8 cellular contexts compared by ENCODE assay signal in the genomic region with DNA sequence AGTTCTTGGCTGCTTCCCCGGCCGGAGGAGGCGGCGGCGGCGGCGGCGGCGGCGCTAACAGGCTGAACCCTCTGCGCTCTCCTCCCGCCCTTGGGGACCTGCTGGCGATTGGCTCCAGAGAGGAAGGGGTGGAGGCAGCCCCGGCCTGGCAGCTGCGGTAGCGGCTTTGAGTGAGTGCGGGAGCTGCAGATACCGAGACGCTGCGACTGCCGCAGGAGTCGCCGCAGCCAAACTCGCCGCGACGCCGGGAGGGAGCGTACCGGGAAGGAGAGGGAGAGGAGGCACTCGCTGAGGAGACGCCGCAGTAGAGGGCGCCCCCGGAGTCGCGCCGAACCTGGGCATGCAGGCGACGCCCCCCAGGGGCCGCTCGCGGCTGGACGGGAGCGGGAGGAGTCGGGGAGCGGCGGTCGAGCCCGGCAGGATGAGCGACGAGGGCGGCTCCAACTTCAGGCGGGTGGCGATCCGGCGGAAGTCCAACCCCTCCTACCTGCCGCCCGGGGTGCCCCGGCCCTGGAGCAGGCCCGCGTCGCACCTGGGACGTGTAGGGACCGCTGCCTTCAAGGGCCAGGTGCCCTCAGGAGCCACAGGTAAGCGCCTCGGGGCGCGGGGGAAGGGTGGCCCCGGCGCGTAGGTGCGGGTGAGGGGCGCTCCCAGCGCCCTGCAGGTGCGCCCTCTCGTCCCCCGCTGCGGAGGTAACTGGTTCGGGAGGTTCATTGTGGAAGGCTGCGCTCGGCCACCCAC. TPM values are rescaled to one million over a fixed set of nuclear protein-coding genes. Genes with fewer than 3 reads are reported as not detected.
DNase-seq lines count a peak whose midpoint lies in the region; ATAC-seq, FAIRE-seq and TF ChIP-seq lines count a peak whose summit lies in the region.

Gene FGD4, plus strand, starts transcription at position 186 of the 741 bp plus-strand sequence.

- FAIRE-seq in GM18507 (lab: Jason Lieb, UNC) (no peak), bronchial epithelial cell (lab: Jason Lieb, UNC) (no peak)

- H3K27me3 ChIP-seq in A673 (replicated peaks; ENCODE audit: insufficient read depth, low read depth, low read length, poor library complexity) (peaks cover 9% of the 10 kb centered on the region), bronchial epithelial cell (ENCODE audit: control insufficient read depth, insufficient read depth, low read length) (no peaks in the 10 kb centered on the region), iPS-18a (ENCODE audit: control insufficient read depth, insufficient read depth, low read length) (peaks cover 7% of the 10 kb centered on the region)

- peak; percentile 70 for TF ChIP-seq CTCF in A673 (conservative IDR thresholded peaks at IDR 0.05; ENCODE audit: low read depth, low read length)
- peak; percentile 63 for TF ChIP-seq CTCF in bronchial epithelial cell (IDR thresholded peaks at IDR 0.05; ENCODE audit: insufficient read depth, low read length, severe bottlenecking)

- POLR2A ChIA-PET in A673 (lab: Charles Lee; ENCODE audit: low non-redundant PET), result interaction anchor here (0.6 kb wide), 3 partner anchors 8 to 269 kb away, joined by 3 to 4 read pairs (median 3); no protein-coding TSS in a partner anchor

- DNase-seq in A673 (ENCODE audit: low spot score) (peak; percentile 91), GM18507 (ENCODE audit: extremely low spot score, insufficient read length, low read depth) (peak; percentile 54), NCI-H146 (lab: John Stamatoyannopoulos, UW) (peak; percentile 96), T-helper 1 cell (peak in 4 of 5 donors; percentile 14 to 77 (median 32)), bronchial epithelial cell (ENCODE audit: low read depth) (peak; percentile 79), sciatic nerve (ENCODE audit: low spot score) (peak; percentile 86)

- intact Hi-C loops in A673 (cut with micrococcal nuclease; ENCODE audit: unreplicated experiment) (no loop called here), sciatic nerve (cut with DNase I) (no loop called here)

- CTCF ChIA-PET in A673 (lab: Charles Lee), result interaction anchor here (0.6 kb wide), 1 partner anchor 1990 kb away, joined by 9 read pairs; no protein-coding TSS in a partner anchor

- no TSS peak for BruUV-seq in A673 (replicated peaks; lab: Mats Ljungman, UMichigan)

- peak within 1 kb of the TSS; percentile 65 for H3K4me3 ChIP-seq in A673 (ENCODE audit: low read depth, low read length, poor library complexity, severe bottlenecking)
- peak within 1 kb of the TSS; percentile 95 for H3K4me3 ChIP-seq in bronchial epithelial cell (ENCODE audit: low read depth, low read length)
- peak within 1 kb of the TSS; percentile 81 for H3K4me3 ChIP-seq in iPS-18a (ENCODE audit: low read length)

- H3K4me1 ChIP-seq in A673 (ENCODE audit: insufficient read depth, low read length, poor library complexity, severe bottlenecking), result peaks cover 12% of the 10 kb centered on the region
- H3K4me1 ChIP-seq in iPS-18a (ENCODE audit: control insufficient read depth, low read depth, low read length), result peaks cover 26% of the 10 kb centered on the region

- peak within 1 kb of the TSS; percentile 74 for H3K9ac ChIP-seq in iPS-18a (ENCODE audit: low read length)

- H3K9me3 ChIP-seq in A673 (ENCODE audit: low read depth, low read length, poor library complexity, severe bottlenecking) (no peaks in the 10 kb centered on the region), iPS-18a (ENCODE audit: control insufficient read depth, low read depth, low read length) (no peaks in the 10 kb centered on the region)

- H3K27ac ChIP-seq in A673 (ENCODE audit: low read depth, low read length, poor library complexity, severe bottlenecking) (no peak within 1 kb of the TSS), iPS-18a (ENCODE audit: low read length) (peak within 1 kb of the TSS; percentile 81)

- H3K36me3 ChIP-seq in A673 (ENCODE audit: insufficient read depth, low read length, poor library complexity, severe bottlenecking), result no peaks in the 10 kb centered on the region
- no peaks in the 10 kb centered on the region for H3K36me3 ChIP-seq in bronchial epithelial cell (ENCODE audit: control insufficient read depth, insufficient read depth, low read length)
- peaks cover 6% of the 10 kb centered on the region for H3K36me3 ChIP-seq in iPS-18a (ENCODE audit: control insufficient read depth, low read depth, low read length)

- peak; percentile 76 for ATAC-seq in HG02943 (IDR thresholded peaks at IDR 0.05; ENCODE audit: low read depth, unreplicated experiment)
- ATAC-seq in sciatic nerve, result peak; percentile 96

RNA-seq across cellular contexts. Expression of gene FGD4, which starts in this region (rescaled TPM):
- total RNA-seq in A673 (2021), result 21.5 and 22.6 TPM in 2 replicates
- 22.9 and 24.8 TPM in 2 replicates for total RNA-seq in bronchial epithelial cell
- total RNA-seq in sciatic nerve, result 54.6 TPM

Comparison
In these comparisons a context has a peak if more than half of its experiments do, and no peak if none do; other contexts are left out.
1. DNase-seq: peak in every context shown above with its lines; median percentile 96 in NCI-H146; 91 in A673; 86 in sciatic nerve; 79 in bronchial epithelial cell; 54 in GM18507; 32 in T-helper 1 cell.